Comparison of ENCODE assay signal across 3 cellular contexts in the genomic region with DNA sequence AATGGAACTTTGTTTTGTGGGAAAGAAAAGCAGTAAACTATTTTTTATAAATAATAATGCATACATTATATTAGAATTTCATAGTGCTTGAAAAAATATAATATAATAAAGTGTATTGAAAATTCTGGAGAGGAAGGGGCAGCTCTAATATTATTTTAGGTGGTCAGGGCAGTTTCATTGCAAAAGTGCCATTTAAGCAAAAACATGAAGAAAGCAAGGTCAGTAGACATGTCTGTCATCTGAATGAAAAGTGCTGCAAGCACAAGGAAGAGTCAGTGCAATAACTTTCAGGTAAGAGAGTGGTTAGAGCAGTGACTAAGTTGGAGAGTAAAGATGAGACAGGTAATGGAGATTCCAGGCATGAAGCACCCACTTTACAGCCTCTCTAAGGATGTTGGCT.
TF ChIP-seq lines count a peak whose summit lies in the region.

No MANE protein-coding gene starts in this region.

TF ChIP-seq in HepG2, 621 proteins besides CTCF, POLR2A, EP300 and RAD21:
- no peak for TF ChIP-seq ELF4 (CRISPR knock-in tag; IDR thresholded peaks at IDR 0.05; ENCODE audit: borderline replicate concordance)
- TF ChIP-seq ARID3A (IDR thresholded peaks at IDR 0.05; ENCODE audit: low read depth, low read length): no peak
- TF ChIP-seq, protein P1, sequence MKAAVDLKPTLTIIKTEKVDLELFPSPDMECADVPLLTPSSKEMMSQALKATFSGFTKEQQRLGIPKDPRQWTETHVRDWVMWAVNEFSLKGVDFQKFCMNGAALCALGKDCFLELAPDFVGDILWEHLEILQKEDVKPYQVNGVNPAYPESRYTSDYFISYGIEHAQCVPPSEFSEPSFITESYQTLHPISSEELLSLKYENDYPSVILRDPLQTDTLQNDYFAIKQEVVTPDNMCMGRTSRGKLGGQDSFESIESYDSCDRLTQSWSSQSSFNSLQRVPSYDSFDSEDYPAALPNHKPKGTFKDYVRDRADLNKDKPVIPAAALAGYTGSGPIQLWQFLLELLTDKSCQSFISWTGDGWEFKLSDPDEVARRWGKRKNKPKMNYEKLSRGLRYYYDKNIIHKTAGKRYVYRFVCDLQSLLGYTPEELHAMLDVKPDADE (CRISPR knock-in tag; IDR thresholded peaks at IDR 0.05): no peak
- TF ChIP-seq ZSCAN12 (CRISPR knock-in tag; IDR thresholded peaks at IDR 0.05): no peak
- TF ChIP-seq MAFK (conservative IDR thresholded peaks at IDR 0.05 in 1 of 2, IDR thresholded peaks at IDR 0.05 in 1 of 2; ENCODE audit: low read length in 2 of 2): peak; percentile 78
- TF ChIP-seq MAFF (IDR thresholded peaks at IDR 0.05; ENCODE audit: low read depth, low read length): peak; percentile 62

TF ChIP-seq in IMR-90, 13 proteins besides CTCF, POLR2A, EP300 and RAD21:
- TF ChIP-seq MAFK (IDR thresholded peaks at IDR 0.05; ENCODE audit: low read depth, low read length): 0 out of 2 replicates have a peak, but pooled peaks have one; percentile 10
- TF ChIP-seq RCOR1 (IDR thresholded peaks at IDR 0.05; ENCODE audit: insufficient replicate concordance, low read length): no peak
TF ChIP-seq in IMR-90: peak in this region for 1.

TF ChIP-seq in H1, 55 proteins besides CTCF, POLR2A, EP300 and RAD21:
- no peak for TF ChIP-seq ASH2L (IDR thresholded peaks at IDR 0.05; ENCODE audit: low read length)
- no peak for TF ChIP-seq TEAD4 (IDR thresholded peaks at IDR 0.05; ENCODE audit: low read depth, low read length)
- no peak for TF ChIP-seq JUN (IDR thresholded peaks at IDR 0.05; ENCODE audit: low read depth, low read length)
- no peak for TF ChIP-seq RBBP5 (IDR thresholded peaks at IDR 0.05; ENCODE audit: borderline replicate concordance, low read depth, low read length)
